Comparison of ENCODE assay signal across 11 cellular contexts in genomic region chr1:178648159-178648558, GRCh38.
"Had no signal": no experiment of that assay in that cellular context is flagged by ENCODE, and none has a peak within 500 bp of the region (broad histone marks: within the 10 kb centered on the region; RNA-seq: fewer than 3 reads in every experiment).

No MANE protein-coding gene starts in this region.

- FAIRE-seq: H1, H54 had no signal

- H3K4me1 ChIP-seq: HAP-1 had no signal

- DNase-seq: GM23248, GOT3, H7, H9, HCEC 1CT, HFFc6 had no signal

- H3K9ac ChIP-seq: GM23248 had no signal

- H3K9me3 ChIP-seq: HAP-1 had no signal

- H3K36me3 ChIP-seq: HAP-1 had no signal

- H2AFZ ChIP-seq: GM23248, GM23338 had no signal

- ATAC-seq: GM23338, HCT116 had no signal

- H3K4me2 ChIP-seq: GM23338 had no signal

- H3K27ac ChIP-seq: GM23248 had no signal

- H3K4me3 ChIP-seq: GM23248, GM23338, HAP-1 had no signal
